ENCODE assay signal across 9 cellular contexts in the genomic region with DNA sequence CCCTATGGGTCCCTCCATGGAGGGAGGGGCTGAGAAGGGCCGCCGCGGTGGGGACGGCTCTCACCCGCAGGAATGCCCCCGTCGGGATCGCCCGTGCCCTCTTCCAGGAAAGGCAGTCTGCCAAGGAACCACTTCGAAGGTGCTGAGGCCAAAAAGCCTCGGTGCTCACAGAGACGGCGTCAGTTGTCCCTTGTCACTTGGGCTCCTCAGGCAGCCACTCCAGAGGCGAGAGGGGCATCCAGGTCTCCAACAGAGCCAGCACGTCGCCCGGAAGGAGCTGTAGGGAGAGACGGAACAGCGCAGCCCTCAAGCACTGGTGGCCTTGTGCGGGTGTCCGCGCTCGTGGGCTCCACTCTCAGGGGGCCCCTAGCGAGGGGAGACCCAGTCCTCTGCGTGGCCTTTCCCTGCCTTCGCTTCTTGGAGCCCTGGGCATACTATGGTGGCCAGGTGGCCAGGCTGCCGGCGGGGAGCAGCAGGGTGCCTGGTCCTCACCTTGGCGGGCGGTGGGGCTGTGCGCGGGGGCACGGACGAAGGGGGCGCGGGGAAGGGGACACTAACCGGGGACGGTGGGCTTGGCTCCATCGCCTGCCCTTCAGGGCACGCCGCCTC. TPM values are rescaled to one million over a fixed set of nuclear protein-coding genes. Genes with fewer than 3 reads are reported as not detected.
DNase-seq lines count a peak whose midpoint lies in the region; ATAC-seq and TF ChIP-seq lines count a peak whose summit lies in the region.
"Had no signal": no experiment of that assay in that cellular context is flagged by ENCODE, and none has a peak within 500 bp of the region (broad histone marks: within the 10 kb centered on the region; RNA-seq: fewer than 3 reads in every experiment).

No MANE protein-coding gene starts in this region.

- no peak for ATAC-seq in foreskin keratinocyte

- WGBS in HUES64 = 2% methylated on average over 41 of the region's 41 CpGs

- no peaks in the 10 kb centered on the region for H3K9me3 ChIP-seq in HUES64 (ENCODE audit: insufficient read depth, low read depth, low read length)
- H3K9me3 ChIP-seq in adipocyte (ENCODE audit: control insufficient read depth, low read length) = no peaks in the 10 kb centered on the region

- H3K27me3 ChIP-seq in HUES64 (ENCODE audit: insufficient read depth, low read length) = peaks cover 93% of the 10 kb centered on the region
- H3K27me3 ChIP-seq in adipocyte (replicated peaks; ENCODE audit: control insufficient read depth, insufficient read depth, low read length) = peaks cover 13% of the 10 kb centered on the region
- H3K27me3 ChIP-seq in foreskin keratinocyte = peaks cover 19% of the 10 kb centered on the region

- H3K27ac ChIP-seq in HUES64 (ENCODE audit: low read depth, low read length) (no peak overlapping the region), temporal lobe (ENCODE audit: low read depth, low read length) (peak overlapping the region; percentile 27), foreskin keratinocyte (no peak overlapping the region)

- TF ChIP-seq CTCF in foreskin keratinocyte (conservative IDR thresholded peaks at IDR 0.05) = no peak

- H3K4me1 ChIP-seq in HUES64 (ENCODE audit: insufficient read depth, low read length) = peaks cover 4% of the 10 kb centered on the region
- peaks cover 14% of the 10 kb centered on the region for H3K4me1 ChIP-seq in adipocyte (ENCODE audit: control insufficient read depth, insufficient read depth, low read length)
- no peaks in the 10 kb centered on the region for H3K4me1 ChIP-seq in foreskin keratinocyte

- H3K9ac ChIP-seq in HUES64 (ENCODE audit: low read depth, low read length) (no peak overlapping the region), adipocyte (ENCODE audit: low read length) (peak overlapping the region; percentile 85)

- no peaks in the 10 kb centered on the region for H3K36me3 ChIP-seq in HUES64 (ENCODE audit: insufficient read depth, low read length)
- H3K36me3 ChIP-seq in adipocyte (ENCODE audit: control insufficient read depth, insufficient read depth, low read length, severe bottlenecking) = no peaks in the 10 kb centered on the region

- DNase-seq in activated CD4-positive, alpha-beta T cell treated with anti-CD3 and anti-CD28 coated beads for 48 hours = peak; percentile 18
- no peak for DNase-seq in activated CD4-positive, alpha-beta T cell treated with anti-CD3 and anti-CD28 coated beads for 4 hours
- DNase-seq in adipocyte (ENCODE audit: low read depth) (peak; percentile 10), left kidney (ENCODE audit: low read depth, low spot score) (peak; percentile 56), foreskin keratinocyte (no peak), Kasumi-1 (lab: John Stamatoyannopoulos, UW) (no peak)

- peak overlapping the region; percentile 58 for H3K4me3 ChIP-seq in HUES64 (ENCODE audit: low read length)
- H3K4me3 ChIP-seq in adipocyte (ENCODE audit: low read length) = peak overlapping the region; percentile 82

RNA-seq across cellular contexts. Expression of a gene that starts 1.0 kb away (rescaled TPM):
- 0.55 TPM for polyA plus RNA-seq in HUES64 (2013, experiment 1 of 2)
- polyA plus RNA-seq in HUES64 (2013, experiment 2 of 2) = 0.57 TPM
- 2.0 TPM for total RNA-seq in temporal lobe
- total RNA-seq in foreskin keratinocyte = 0.11 and 0.14 TPM in 2 replicates
- 0.47 and 0.63 TPM in 2 replicates for polyA plus RNA-seq in foreskin keratinocyte

RNA-seq across cellular contexts. Expression of a gene that starts 26.1 kb away (rescaled TPM):
- 0.70 TPM for polyA plus RNA-seq in HUES64 (2013, experiment 1 of 2)
- polyA plus RNA-seq in HUES64 (2013, experiment 2 of 2) = 0.32 TPM
- total RNA-seq in temporal lobe = not detected
- 0.88 and 1.3 TPM in 2 replicates for total RNA-seq in foreskin keratinocyte
- 1.2 TPM in 2 replicates for polyA plus RNA-seq in foreskin keratinocyte
- total RNA-seq: dermis microvascular lymphatic vessel endothelial cell had no signal

RNA-seq across cellular contexts. Expression of a gene that starts 59.4 kb away (rescaled TPM):
- polyA plus RNA-seq in HUES64 (2013, experiment 1 of 2) = not detected
- polyA plus RNA-seq in HUES64 (2013, experiment 2 of 2) = not detected
- total RNA-seq in temporal lobe = 0.25 TPM
- not detected in 2 replicates for total RNA-seq in foreskin keratinocyte
- not detected in 2 replicates for polyA plus RNA-seq in foreskin keratinocyte
- total RNA-seq: dermis microvascular lymphatic vessel endothelial cell had no signal

RNA-seq across cellular contexts. Expression of a gene that starts 59.5 kb away (rescaled TPM):
- polyA plus RNA-seq in HUES64 (2013, experiment 1 of 2) = 1.7 TPM
- polyA plus RNA-seq in HUES64 (2013, experiment 2 of 2) = 2.3 TPM
- total RNA-seq in temporal lobe (7.9 TPM), foreskin keratinocyte (4.2 and 5.5 TPM in 2 replicates)
- 3.9 and 4.2 TPM in 2 replicates for polyA plus RNA-seq in foreskin keratinocyte

Comparison
In these comparisons a context has a peak if more than half of its experiments do, and no peak if none do; other contexts are left out.
1. DNase-seq: peak in activated CD4-positive, alpha-beta T cell treated with anti-CD3 and anti-CD28 coated beads for 48 hours (single experiment), adipocyte (single experiment) and left kidney (single experiment); none in activated CD4-positive, alpha-beta T cell treated with anti-CD3 and anti-CD28 coated beads for 4 hours (0 of 2), foreskin keratinocyte (0 of 2) and Kasumi-1 (0 of 2).